ENCODE assay signal across 1 cellular context in genomic region chr21:46418265-46418946, GRCh38.
TF ChIP-seq lines count a peak whose summit lies in the region.

No MANE protein-coding gene starts in this region.

TF ChIP-seq in H1, 55 proteins besides CTCF, POLR2A, EP300 and RAD21:
- TF ChIP-seq SAP30 (IDR thresholded peaks at IDR 0.05; ENCODE audit: insufficient read depth, insufficient replicate concordance, low read length) (no peak), TEAD4 (IDR thresholded peaks at IDR 0.05; ENCODE audit: low read depth, low read length) (no peak), KDM1A (IDR thresholded peaks at IDR 0.05; ENCODE audit: borderline replicate concordance, low read length) (no peak), SP4 (IDR thresholded peaks at IDR 0.05; ENCODE audit: low read length) (no peak), CTBP2 (IDR thresholded peaks at IDR 0.05; ENCODE audit: borderline replicate concordance, insufficient read depth, insufficient read length, low read length) (no peak), HDAC2 (IDR thresholded peaks at IDR 0.05; ENCODE audit: borderline replicate concordance in 1 of 2, low read depth in 2 of 2, low read length in 2 of 2) (no peak), KDM5A (IDR thresholded peaks at IDR 0.05; ENCODE audit: low read length) (no peak), GABPA (IDR thresholded peaks at IDR 0.05; ENCODE audit: borderline replicate concordance, insufficient read depth, low read length) (no peak), JUN (IDR thresholded peaks at IDR 0.05; ENCODE audit: low read depth, low read length) (no peak)
- TF ChIP-seq, protein P1, sequence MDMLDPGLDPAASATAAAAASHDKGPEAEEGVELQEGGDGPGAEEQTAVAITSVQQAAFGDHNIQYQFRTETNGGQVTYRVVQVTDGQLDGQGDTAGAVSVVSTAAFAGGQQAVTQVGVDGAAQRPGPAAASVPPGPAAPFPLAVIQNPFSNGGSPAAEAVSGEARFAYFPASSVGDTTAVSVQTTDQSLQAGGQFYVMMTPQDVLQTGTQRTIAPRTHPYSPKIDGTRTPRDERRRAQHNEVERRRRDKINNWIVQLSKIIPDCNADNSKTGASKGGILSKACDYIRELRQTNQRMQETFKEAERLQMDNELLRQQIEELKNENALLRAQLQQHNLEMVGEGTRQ (IDR thresholded peaks at IDR 0.05; ENCODE audit: low read length): no peak
